8 cellular contexts compared by ENCODE assay signal in genomic region chr17:75010683-75011406, GRCh38. TPM values are rescaled to one million over a fixed set of nuclear protein-coding genes. Genes with fewer than 3 reads are reported as not detected.
A peak's percentile ranks its signal among the peaks of the same experiment; 100 is the strongest.
DNase-seq lines count a peak whose midpoint lies in the region; ATAC-seq and TF ChIP-seq lines count a peak whose summit lies in the region.

No MANE protein-coding gene starts in this region.

- H3K4me1 ChIP-seq in suprapubic skin (peaks cover 32% of the 10 kb centered on the region), Karpas-422 (ENCODE audit: low read length) (peaks cover 18% of the 10 kb centered on the region)

- H3K4me2 ChIP-seq in Karpas-422 (ENCODE audit: low read depth, low read length, poor library complexity, severe bottlenecking): no peak overlapping the region

- DNase-seq in DMS 273 treated with DMSO at 0.1 percent for 48 hours (lab: John Stamatoyannopoulos, UW): peak; percentile 94
- DNase-seq in NCI-H146 treated with DMSO at 0.1 percent for 48 hours (lab: John Stamatoyannopoulos, UW; ENCODE audit: unreplicated experiment): peak; percentile 80
- peak; percentile 41 for DNase-seq in activated naive CD8-positive, alpha-beta T cell treated with anti-CD3 and anti-CD28 coated beads for 36 hours
- DNase-seq in islet precursor cell: peak; percentile 90
- DNase-seq in suprapubic skin (ENCODE audit: low spot score in 2 of 2): peak in 1 of 2 donors; percentile 83
- no peak for DNase-seq in Karpas-422
- DNase-seq in effector CD8-positive, alpha-beta T cell (lab: John Stamatoyannopoulos, UW): no peak

- TF ChIP-seq CTCF in suprapubic skin (IDR thresholded peaks at IDR 0.05): no peak

- TF ChIP-seq EP300 in suprapubic skin (IDR thresholded peaks at IDR 0.05): no peak

- peak overlapping the region; percentile 44 for H3K27ac Mint-ChIP-seq in activated naive CD8-positive, alpha-beta T cell treated with anti-CD3 and anti-CD28 coated beads for 36 hours

- H3K4me3 ChIP-seq in suprapubic skin: no peak overlapping the region
- H3K4me3 ChIP-seq in Karpas-422 (ENCODE audit: low read length): no peak overlapping the region

- peaks cover 25% of the 10 kb centered on the region for H3K79me2 ChIP-seq in Karpas-422 (ENCODE audit: low read length)

- H3K9me3 ChIP-seq in suprapubic skin: no peaks in the 10 kb centered on the region
- no peaks in the 10 kb centered on the region for H3K9me3 ChIP-seq in Karpas-422 (ENCODE audit: low read length)

- no peak overlapping the region for H2AFZ ChIP-seq in Karpas-422 (ENCODE audit: low read length)

- H3K27me3 ChIP-seq in suprapubic skin (no peaks in the 10 kb centered on the region), Karpas-422 (ENCODE audit: low read length) (no peaks in the 10 kb centered on the region)

- H3K9me3 Mint-ChIP-seq in activated naive CD8-positive, alpha-beta T cell treated with anti-CD3 and anti-CD28 coated beads for 36 hours: no peaks in the 10 kb centered on the region

- H3K36me3 ChIP-seq in suprapubic skin (no peaks in the 10 kb centered on the region), Karpas-422 (ENCODE audit: insufficient read depth, low read length) (0 out of 2 replicates have a peak, but pooled peaks cover 5% of the 10 kb centered on the region)

- H3K4me1 Mint-ChIP-seq in activated naive CD8-positive, alpha-beta T cell treated with anti-CD3 and anti-CD28 coated beads for 36 hours: peaks cover 29% of the 10 kb centered on the region

- peaks cover 5% of the 10 kb centered on the region for H3K36me3 Mint-ChIP-seq in activated naive CD8-positive, alpha-beta T cell treated with anti-CD3 and anti-CD28 coated beads for 36 hours

- no peaks in the 10 kb centered on the region for H4K20me1 ChIP-seq in Karpas-422 (ENCODE audit: insufficient read depth, low read depth, low read length)

- H3K27ac ChIP-seq in suprapubic skin: peak overlapping the region; percentile 94
- no peak overlapping the region for H3K27ac ChIP-seq in Karpas-422 (ENCODE audit: low read length)

- TF ChIP-seq POLR2A in suprapubic skin (IDR thresholded peaks at IDR 0.05): no peak

- peak overlapping the region; percentile 2 for H3K4me3 Mint-ChIP-seq in activated naive CD8-positive, alpha-beta T cell treated with anti-CD3 and anti-CD28 coated beads for 36 hours

- H3K9me2 ChIP-seq in Karpas-422 (replicated peaks; ENCODE audit: insufficient read depth, low read length): no peaks in the 10 kb centered on the region

- no peak for ATAC-seq in GM21360 (IDR thresholded peaks at IDR 0.05; ENCODE audit: unreplicated experiment)

- 51% methylated on average over 8 of the region's 8 CpGs for WGBS in suprapubic skin

- H3K9ac ChIP-seq in Karpas-422 (ENCODE audit: low read length): no peak overlapping the region

- no peaks in the 10 kb centered on the region for H3K27me3 Mint-ChIP-seq in activated naive CD8-positive, alpha-beta T cell treated with anti-CD3 and anti-CD28 coated beads for 36 hours

RNA-seq across cellular contexts. Expression of gene MRPL58, which starts 1.6 kb away (rescaled TPM):
- 10 to 100 TPM; 64.4 to 69.0 TPM for total RNA-seq in activated naive CD8-positive, alpha-beta T cell treated with anti-CD3 and anti-CD28 coated beads for 36 hours
- 10 to 100 TPM; 20.2 to 68.2 (median 46.7) TPM for total RNA-seq in suprapubic skin
- 33.8 and 34.6 TPM in 2 replicates for total RNA-seq in Karpas-422 (2014; rRNA removed; shearing (Covaris generic); ENCODE audit: low replicate concordance)

RNA-seq across cellular contexts. Expression of gene CDR2L, which starts 23.4 kb away (rescaled TPM):
- 1 to 10 TPM in 1 of 2 experiments, under 1 TPM in 1; 0.74 to 1.2 TPM for total RNA-seq in activated naive CD8-positive, alpha-beta T cell treated with anti-CD3 and anti-CD28 coated beads for 36 hours
- total RNA-seq in suprapubic skin: 1 to 10 TPM; 5.6 to 8.6 (median 6.9) TPM
- total RNA-seq in Karpas-422 (2014; rRNA removed; shearing (Covaris generic); ENCODE audit: low replicate concordance): not detected in 2 replicates

RNA-seq across cellular contexts. Expression of gene ATP5PD, which starts 35.9 kb away (rescaled TPM):
- 100 to 1,000 TPM; 185 to 189 TPM for total RNA-seq in activated naive CD8-positive, alpha-beta T cell treated with anti-CD3 and anti-CD28 coated beads for 36 hours
- 100 to 1,000 TPM; 167 to 312 (median 272) TPM for total RNA-seq in suprapubic skin
- 186 and 187 TPM in 2 replicates for total RNA-seq in Karpas-422 (2014; rRNA removed; shearing (Covaris generic); ENCODE audit: low replicate concordance)

RNA-seq across cellular contexts. Expression of gene KCTD2, which starts 36.2 kb away (rescaled TPM):
- total RNA-seq in activated naive CD8-positive, alpha-beta T cell treated with anti-CD3 and anti-CD28 coated beads for 36 hours: 10 to 100 TPM; 14.1 to 14.7 TPM
- total RNA-seq in suprapubic skin: 10 to 100 TPM; 25.3 to 37.7 (median 31.3) TPM
- total RNA-seq in Karpas-422 (2014; rRNA removed; shearing (Covaris generic); ENCODE audit: low replicate concordance): 21.0 and 24.7 TPM in 2 replicates

RNA-seq across cellular contexts. Expression of gene HID1, which starts 38.3 kb away (rescaled TPM):
- total RNA-seq in activated naive CD8-positive, alpha-beta T cell treated with anti-CD3 and anti-CD28 coated beads for 36 hours: 1 to 10 TPM; 1.6 to 1.9 TPM
- 10 to 100 TPM in 2 of 4 donors, 1 to 10 TPM in 2; 3.4 to 13.7 (median 9.5) TPM for total RNA-seq in suprapubic skin
- 0.65 TPM in 1 of 2 replicates, not detected in the other for total RNA-seq in Karpas-422 (2014; rRNA removed; shearing (Covaris generic); ENCODE audit: low replicate concordance)

Comparison
In these comparisons a context has a peak if more than half of its experiments do, and no peak if none do; other contexts are left out.
1. DNase-seq: peak in DMS 273 treated with DMSO at 0.1 percent for 48 hours (single experiment), NCI-H146 treated with DMSO at 0.1 percent for 48 hours (single experiment), activated naive CD8-positive, alpha-beta T cell treated with anti-CD3 and anti-CD28 coated beads for 36 hours (single experiment) and islet precursor cell (single experiment); none in Karpas-422 (single experiment) and effector CD8-positive, alpha-beta T cell (single experiment).